8 cellular contexts compared by ENCODE assay signal in the genomic region with DNA sequence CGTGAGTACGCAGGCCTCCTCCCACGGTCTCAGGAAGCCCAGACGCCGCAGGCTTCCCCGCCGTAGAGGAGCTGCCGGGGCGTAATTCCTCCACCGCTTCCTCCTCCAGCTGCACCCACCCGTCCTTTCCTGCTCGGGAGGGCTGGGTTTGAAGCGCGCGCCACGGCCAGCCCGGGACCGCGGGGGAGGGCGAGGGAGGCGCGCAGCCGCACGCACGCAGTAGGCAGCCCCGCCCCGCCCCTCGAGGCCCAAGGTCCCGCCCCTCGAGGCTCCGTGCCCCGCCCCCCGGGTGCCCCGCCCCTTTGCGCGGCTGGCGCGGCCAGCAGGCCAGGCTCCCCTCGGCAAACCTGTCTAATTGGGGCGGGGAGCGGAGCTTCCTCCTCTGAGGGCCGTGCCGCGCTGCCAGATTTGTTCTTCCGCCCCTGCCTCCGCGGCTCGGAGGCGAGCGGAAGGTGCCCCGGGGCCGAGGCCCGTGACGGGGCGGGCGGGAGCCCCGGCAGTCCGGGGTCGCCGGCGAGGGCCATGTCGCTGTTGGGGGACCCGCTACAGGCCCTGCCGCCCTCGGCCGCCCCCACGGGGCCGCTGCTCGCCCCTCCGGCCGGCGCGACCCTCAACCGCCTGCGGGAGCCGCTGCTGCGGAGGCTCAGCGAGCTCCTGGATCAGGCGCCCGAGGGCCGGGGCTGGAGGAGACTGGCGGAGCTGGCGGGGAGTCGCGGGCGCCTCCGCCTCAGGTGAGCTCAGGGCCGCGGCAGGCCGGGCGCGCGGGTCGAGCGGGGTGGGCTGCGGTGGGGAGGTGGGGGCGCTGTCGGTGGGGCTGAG. TPM values are rescaled to one million over a fixed set of nuclear protein-coding genes. Genes with fewer than 3 reads are reported as not detected.
DNase-seq lines count a peak whose midpoint lies in the region; ATAC-seq and TF ChIP-seq lines count a peak whose summit lies in the region.

A gene with protein sequence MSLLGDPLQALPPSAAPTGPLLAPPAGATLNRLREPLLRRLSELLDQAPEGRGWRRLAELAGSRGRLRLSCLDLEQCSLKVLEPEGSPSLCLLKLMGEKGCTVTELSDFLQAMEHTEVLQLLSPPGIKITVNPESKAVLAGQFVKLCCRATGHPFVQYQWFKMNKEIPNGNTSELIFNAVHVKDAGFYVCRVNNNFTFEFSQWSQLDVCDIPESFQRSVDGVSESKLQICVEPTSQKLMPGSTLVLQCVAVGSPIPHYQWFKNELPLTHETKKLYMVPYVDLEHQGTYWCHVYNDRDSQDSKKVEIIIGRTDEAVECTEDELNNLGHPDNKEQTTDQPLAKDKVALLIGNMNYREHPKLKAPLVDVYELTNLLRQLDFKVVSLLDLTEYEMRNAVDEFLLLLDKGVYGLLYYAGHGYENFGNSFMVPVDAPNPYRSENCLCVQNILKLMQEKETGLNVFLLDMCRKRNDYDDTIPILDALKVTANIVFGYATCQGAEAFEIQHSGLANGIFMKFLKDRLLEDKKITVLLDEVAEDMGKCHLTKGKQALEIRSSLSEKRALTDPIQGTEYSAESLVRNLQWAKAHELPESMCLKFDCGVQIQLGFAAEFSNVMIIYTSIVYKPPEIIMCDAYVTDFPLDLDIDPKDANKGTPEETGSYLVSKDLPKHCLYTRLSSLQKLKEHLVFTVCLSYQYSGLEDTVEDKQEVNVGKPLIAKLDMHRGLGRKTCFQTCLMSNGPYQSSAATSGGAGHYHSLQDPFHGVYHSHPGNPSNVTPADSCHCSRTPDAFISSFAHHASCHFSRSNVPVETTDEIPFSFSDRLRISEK (plus strand): TSS at position 344 of the 819 bp plus-strand sequence. CDS start 179 bp downstream, at position 523.

- H3K9ac ChIP-seq in muscle layer of colon (ENCODE audit: low read length) = peak within 1 kb of the TSS; percentile 65

- peaks cover 39% of the 10 kb centered on the region for H3F3A ChIP-seq in PC-9 (ENCODE audit: insufficient read depth, low read depth)

- H3K9me3 ChIP-seq in PC-9 (ENCODE audit: insufficient read depth, low read depth) (no peaks in the 10 kb centered on the region), muscle layer of colon (ENCODE audit: low read length) (no peaks in the 10 kb centered on the region)

- intact Hi-C loops in PC-9 (cut with micrococcal nuclease; ENCODE audit: unreplicated experiment) = loop anchor here (1.0 kb wide), 1 partner anchor 130 kb away; no protein-coding TSS in a partner anchor

- no peaks in the 10 kb centered on the region; the same call in 1 of the 2 replicates for H3K36me3 ChIP-seq in PC-9 (ENCODE audit: low read depth)
- no peaks in the 10 kb centered on the region for H3K36me3 ChIP-seq in muscle layer of colon (ENCODE audit: insufficient read depth, low read length)

- BruUV-seq in PC-9 (replicated peaks; lab: Mats Ljungman, UMichigan) = no TSS peak

- TF ChIP-seq CTCF in PC-9 (conservative IDR thresholded peaks at IDR 0.05) = no peak

- H3K4me1 ChIP-seq in PC-9 (replicated peaks; ENCODE audit: insufficient read depth) (peaks cover 59% of the 10 kb centered on the region), muscle layer of colon (ENCODE audit: insufficient read depth, low read length) (peaks cover 6% of the 10 kb centered on the region)

- H3K9me2 ChIP-seq in PC-9 (ENCODE audit: insufficient read depth) = no peaks in the 10 kb centered on the region

- H3K27ac ChIP-seq in PC-9 (peak within 1 kb of the TSS; percentile 85), muscle layer of colon (ENCODE audit: low read depth, low read length) (peak within 1 kb of the TSS; percentile 45)

- H3K4me3 ChIP-seq in PC-9 (peak within 1 kb of the TSS; percentile 77), muscle layer of colon (ENCODE audit: low read depth in 1 of 2, low read length in 2 of 2) (peak within 1 kb of the TSS; percentile 73 to 79)

- H4K20me1 ChIP-seq in PC-9 (ENCODE audit: insufficient read depth) = 0 out of 2 replicates have a peak, but pooled peaks cover 4% of the 10 kb centered on the region

- in situ Hi-C loops in KBM-7 (cut with MboI; ENCODE audit: low pct_unique_long_range_greater_than_20kb, low sequenced_read_pairs) = no loop called here

- H2AFZ ChIP-seq in PC-9 = peak within 1 kb of the TSS; percentile 78

- peak within 1 kb of the TSS; percentile 89 for H3K4me2 ChIP-seq in PC-9

- DNase-seq in DMS153 (lab: John Stamatoyannopoulos, UW) (peak; percentile 81), KBM-7 (peak; percentile 97), PC-9 (peak; percentile 72 to 87), erythroblast (lab: John Stamatoyannopoulos, UW) (peak; percentile 93 to 97)
- peak; percentile 98 for DNase-seq in activated T-cell treated with anti-CD3 and anti-CD28 coated beads, Interleukin-2, amount 50 U/mL, for 1 hour
- peak; percentile 89 for DNase-seq in stimulated activated CD8-positive, alpha-beta memory T cell treated with anti-CD3 and anti-CD28 coated beads, Interleukin-7, amount 100 ng/mL, for 24 hours (ENCODE audit: low read depth)

- peak; percentile 61 for TF ChIP-seq POLR2A in erythroblast (IDR thresholded peaks at IDR 0.05; ENCODE audit: low read length)

- H3K79me2 ChIP-seq in PC-9 (ENCODE audit: low read depth) = peaks cover 46% of the 10 kb centered on the region

- ATAC-seq in GM21619 (IDR thresholded peaks at IDR 0.05; ENCODE audit: unreplicated experiment) = peak; percentile 71

- CTCF ChIA-PET in PC-9 (lab: Charles Lee) = interaction anchor here (0.6 to 1.6 kb wide), 4 partner anchors 21 to 1637 kb away, joined by 4 to 9 read pairs (median 6); partner anchors contain the start of gene ONECUT2

- POLR2A ChIA-PET in PC-9 (lab: Charles Lee; ENCODE audit: unreplicated experiment) = interaction anchor here (0.5 to 0.9 kb wide), 7 partner anchors 20 to 889 kb away, joined by 3 to 31 read pairs (median 3); no protein-coding TSS in a partner anchor

- H3K27me3 ChIP-seq in PC-9 (ENCODE audit: insufficient read depth, low read depth) = no peaks in the 10 kb centered on the region
- no peaks in the 10 kb centered on the region for H3K27me3 ChIP-seq in muscle layer of colon (ENCODE audit: control insufficient read depth in 1 of 2, insufficient read depth in 2 of 2, low read length in 2 of 2)

RNA-seq across cellular contexts. Expression of the gene that starts here (rescaled TPM):
- total RNA-seq in PC-9 (2021) = 19.0 and 19.6 TPM in 2 replicates

Comparison
In these comparisons a context has a peak if more than half of its experiments do, and no peak if none do; other contexts are left out.
1. Peak in every context shown above with its lines: DNase-seq, ATAC-seq, H3K4me3 ChIP-seq and H3K27ac ChIP-seq.